ENCODE assay signal across 8 cellular contexts in the genomic region with DNA sequence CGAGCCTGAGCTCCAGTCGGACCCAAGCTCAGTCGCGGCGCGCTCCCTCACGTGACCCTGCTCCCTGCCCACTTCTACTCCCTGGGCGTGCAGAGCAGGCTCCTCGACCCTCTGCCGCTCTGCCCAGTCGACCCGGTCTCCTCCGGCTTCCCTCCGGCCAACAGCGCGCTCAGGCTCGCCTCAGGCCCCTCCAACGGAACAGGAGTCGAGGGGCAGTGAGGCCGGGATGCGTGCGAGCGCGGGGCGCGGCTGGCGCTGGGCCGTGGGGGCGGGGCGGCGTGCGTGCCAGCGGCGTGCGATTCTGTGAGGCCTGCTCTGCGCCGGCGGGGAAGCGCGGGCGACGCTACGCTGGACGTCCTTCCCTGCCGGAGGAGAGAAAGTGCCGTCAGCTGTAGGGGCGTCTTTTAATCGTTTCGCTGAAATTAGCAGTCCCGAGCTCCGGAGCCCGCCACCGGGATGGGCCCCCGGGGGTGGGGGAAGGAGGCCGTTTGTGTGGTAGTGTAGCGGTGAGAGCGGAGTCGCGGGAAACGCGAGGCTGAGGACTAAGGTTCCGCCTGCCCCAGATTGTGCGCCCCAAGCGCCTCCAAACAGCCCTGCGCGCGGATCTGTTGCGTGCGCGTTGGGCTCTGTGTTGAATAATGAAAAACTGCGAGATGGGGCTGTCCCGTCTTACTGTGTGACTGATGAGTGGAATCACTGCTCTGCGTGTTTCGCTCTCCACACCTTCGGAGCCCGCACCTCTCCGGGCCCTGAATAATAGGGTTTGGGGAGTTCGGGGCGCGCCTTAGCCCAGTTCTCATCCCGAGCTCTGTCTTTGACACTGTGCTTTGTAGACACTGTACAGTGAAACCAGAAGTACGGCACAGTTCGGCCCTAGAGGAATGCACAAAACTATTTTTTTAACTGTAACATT. TPM values are rescaled to one million over a fixed set of nuclear protein-coding genes. Genes with fewer than 3 reads are reported as not detected.
A peak's percentile ranks its signal among the peaks of the same experiment; 100 is the strongest.
DNase-seq lines count a peak whose midpoint lies in the region; ATAC-seq and TF ChIP-seq lines count a peak whose summit lies in the region.

A gene with protein sequence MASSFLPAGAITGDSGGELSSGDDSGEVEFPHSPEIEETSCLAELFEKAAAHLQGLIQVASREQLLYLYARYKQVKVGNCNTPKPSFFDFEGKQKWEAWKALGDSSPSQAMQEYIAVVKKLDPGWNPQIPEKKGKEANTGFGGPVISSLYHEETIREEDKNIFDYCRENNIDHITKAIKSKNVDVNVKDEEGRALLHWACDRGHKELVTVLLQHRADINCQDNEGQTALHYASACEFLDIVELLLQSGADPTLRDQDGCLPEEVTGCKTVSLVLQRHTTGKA (minus strand): TSS at position 217 of the 913 bp plus-strand sequence. CDS start 311 bp downstream, outside the sequence.

- H3K4me3 Mint-ChIP-seq in GM23338, result peak within 1 kb of the TSS; percentile 93
- H3K4me3 Mint-ChIP-seq in nephron progenitor cell, result peak within 1 kb of the TSS; percentile 98
- peak within 1 kb of the TSS; percentile 98 to 99 for H3K4me3 Mint-ChIP-seq in stimulated activated naive CD8-positive, alpha-beta T cell treated with anti-CD3 and anti-CD28 coated beads, Interleukin-15, amount 100 ng/mL, for 72 hours

- H3K27ac ChIP-seq in GM23338 (ENCODE audit: low read depth), result peak within 1 kb of the TSS; percentile 96

- H3F3A ChIP-seq in GM23338 (replicated peaks; ENCODE audit: low read depth), result peaks cover 7% of the 10 kb centered on the region; the same call in 1 of the 2 replicates

- peak within 1 kb of the TSS; percentile 97 for H3K4me2 ChIP-seq in GM23338

- peaks cover 27% of the 10 kb centered on the region for H3K36me3 Mint-ChIP-seq in GM23338 (ENCODE audit: low read depth)
- peaks cover 14% of the 10 kb centered on the region for H3K36me3 Mint-ChIP-seq in nephron progenitor cell (ENCODE audit: low read depth)

- H3K4me1 Mint-ChIP-seq in GM23338 (peaks cover 19% of the 10 kb centered on the region), nephron progenitor cell (peaks cover 32% of the 10 kb centered on the region)
- H3K4me1 Mint-ChIP-seq in stimulated activated naive CD8-positive, alpha-beta T cell treated with anti-CD3 and anti-CD28 coated beads, Interleukin-15, amount 100 ng/mL, for 72 hours, result peaks cover 36% of the 10 kb centered on the region

- H3K9me3 ChIP-seq in ES-I3 (ENCODE audit: control insufficient read depth, insufficient read depth, low read length), result no peaks in the 10 kb centered on the region

- H3K9ac ChIP-seq in ES-I3 (ENCODE audit: low read depth, low read length), result peak within 1 kb of the TSS; percentile 88

- peaks cover 43% of the 10 kb centered on the region for H3K79me2 ChIP-seq in GM23338 (replicated peaks; ENCODE audit: insufficient read depth)

- peak; percentile 75 for TF ChIP-seq POLR2A in Raji (IDR thresholded peaks at IDR 0.05; ENCODE audit: insufficient read depth, low read depth, low read length)

- peak within 1 kb of the TSS; percentile 86 for H3K4me3 ChIP-seq in GM23338
- H3K4me3 ChIP-seq in fibroblast of the aortic adventitia (ENCODE audit: low read depth, low read length), result peak within 1 kb of the TSS; percentile 97

- H3K9me2 ChIP-seq in GM23338 (ENCODE audit: insufficient read depth), result no peaks in the 10 kb centered on the region; the same call in 1 of the 2 replicates

- peak; percentile 90 for DNase-seq in GM23338 (ENCODE audit: low spot score)
- DNase-seq in Kasumi-1 (lab: John Stamatoyannopoulos, UW), result peak; percentile 89
- peak; percentile 81 for DNase-seq in activated T-helper 9 cell treated with anti-CD3 and anti-CD28 coated beads, Interleukin-2, amount 50 U/mL, for 16 hours (ENCODE audit: low read depth)
- DNase-seq in fibroblast of the aortic adventitia (ENCODE audit: low read depth), result peak; percentile 89
- DNase-seq in nephron progenitor cell, result peak; percentile 88
- DNase-seq in stimulated activated naive CD8-positive, alpha-beta T cell treated with anti-CD3 and anti-CD28 coated beads, Interleukin-15, amount 100 ng/mL, for 72 hours, result peak; percentile 91 to 92

- peaks cover 10% of the 10 kb centered on the region for H3K27me3 ChIP-seq in GM23338 (ENCODE audit: insufficient read depth)

- H2AFZ ChIP-seq in GM23338, result peak within 1 kb of the TSS; percentile 99

- TF ChIP-seq CTCF in GM23338 (conservative IDR thresholded peaks at IDR 0.05; ENCODE audit: low read depth in 2 of 2), result 0 out of 4 replicates have a peak, but pooled peaks of 1 of the 2 experiments have one; percentile 5
- peak; percentile 36 for TF ChIP-seq CTCF in fibroblast of the aortic adventitia (IDR thresholded peaks at IDR 0.05; ENCODE audit: insufficient read depth, low read length)
- no peak for TF ChIP-seq CTCF in nephron progenitor cell (IDR thresholded peaks at IDR 0.05)

- ATAC-seq in GM23338, result peak; percentile 88
- ATAC-seq in stimulated activated naive CD8-positive, alpha-beta T cell treated with anti-CD3 and anti-CD28 coated beads, Interleukin-15, amount 100 ng/mL, for 72 hours, result peak; percentile 95

- H3K27me3 Mint-ChIP-seq in GM23338 (ENCODE audit: insufficient read depth, low read depth, poor library complexity), result peaks cover 8% of the 10 kb centered on the region
- no peaks in the 10 kb centered on the region for H3K27me3 Mint-ChIP-seq in nephron progenitor cell (ENCODE audit: low read depth, poor library complexity)
- H3K27me3 Mint-ChIP-seq in stimulated activated naive CD8-positive, alpha-beta T cell treated with anti-CD3 and anti-CD28 coated beads, Interleukin-15, amount 100 ng/mL, for 72 hours, result no peaks in the 10 kb centered on the region

- no peaks in the 10 kb centered on the region for H4K20me1 ChIP-seq in GM23338 (replicated peaks; ENCODE audit: insufficient read depth)

- H3K27ac Mint-ChIP-seq in GM23338 (peak within 1 kb of the TSS; percentile 97), nephron progenitor cell (peak within 1 kb of the TSS; percentile 95)
- peak within 1 kb of the TSS; percentile 100 for H3K27ac Mint-ChIP-seq in stimulated activated naive CD8-positive, alpha-beta T cell treated with anti-CD3 and anti-CD28 coated beads, Interleukin-15, amount 100 ng/mL, for 72 hours

- H3K9me3 Mint-ChIP-seq in GM23338 (peaks cover 2% of the 10 kb centered on the region; the same call in 2 of the 3 replicates), nephron progenitor cell (peaks cover 5% of the 10 kb centered on the region)
- no peaks in the 10 kb centered on the region for H3K9me3 Mint-ChIP-seq in stimulated activated naive CD8-positive, alpha-beta T cell treated with anti-CD3 and anti-CD28 coated beads, Interleukin-15, amount 100 ng/mL, for 72 hours

- H3K36me3 ChIP-seq in ES-I3 (ENCODE audit: insufficient read depth, low read length) (no peaks in the 10 kb centered on the region), GM23338 (ENCODE audit: insufficient read depth) (no peaks in the 10 kb centered on the region)

- no peaks in the 10 kb centered on the region; the same call in 1 of the 2 replicates for H3K4me1 ChIP-seq in ES-I3 (ENCODE audit: insufficient read depth, low read length)
- peaks cover 12% of the 10 kb centered on the region for H3K4me1 ChIP-seq in GM23338 (ENCODE audit: insufficient read depth)

TF ChIP-seq in GM23338, 12 proteins besides CTCF, POLR2A, EP300 and RAD21 (continues in another document):
- peak; percentile 95 for TF ChIP-seq POLR2AphosphoS5 (IDR thresholded peaks at IDR 0.05; ENCODE audit: low read depth)
- TF ChIP-seq STAT1 (IDR thresholded peaks at IDR 0.05; ENCODE audit: unreplicated experiment), result no peak
- no peak for TF ChIP-seq ZNF114 (CRISPR knock-in tag; IDR thresholded peaks at IDR 0.05)
- TF ChIP-seq, protein P1, sequence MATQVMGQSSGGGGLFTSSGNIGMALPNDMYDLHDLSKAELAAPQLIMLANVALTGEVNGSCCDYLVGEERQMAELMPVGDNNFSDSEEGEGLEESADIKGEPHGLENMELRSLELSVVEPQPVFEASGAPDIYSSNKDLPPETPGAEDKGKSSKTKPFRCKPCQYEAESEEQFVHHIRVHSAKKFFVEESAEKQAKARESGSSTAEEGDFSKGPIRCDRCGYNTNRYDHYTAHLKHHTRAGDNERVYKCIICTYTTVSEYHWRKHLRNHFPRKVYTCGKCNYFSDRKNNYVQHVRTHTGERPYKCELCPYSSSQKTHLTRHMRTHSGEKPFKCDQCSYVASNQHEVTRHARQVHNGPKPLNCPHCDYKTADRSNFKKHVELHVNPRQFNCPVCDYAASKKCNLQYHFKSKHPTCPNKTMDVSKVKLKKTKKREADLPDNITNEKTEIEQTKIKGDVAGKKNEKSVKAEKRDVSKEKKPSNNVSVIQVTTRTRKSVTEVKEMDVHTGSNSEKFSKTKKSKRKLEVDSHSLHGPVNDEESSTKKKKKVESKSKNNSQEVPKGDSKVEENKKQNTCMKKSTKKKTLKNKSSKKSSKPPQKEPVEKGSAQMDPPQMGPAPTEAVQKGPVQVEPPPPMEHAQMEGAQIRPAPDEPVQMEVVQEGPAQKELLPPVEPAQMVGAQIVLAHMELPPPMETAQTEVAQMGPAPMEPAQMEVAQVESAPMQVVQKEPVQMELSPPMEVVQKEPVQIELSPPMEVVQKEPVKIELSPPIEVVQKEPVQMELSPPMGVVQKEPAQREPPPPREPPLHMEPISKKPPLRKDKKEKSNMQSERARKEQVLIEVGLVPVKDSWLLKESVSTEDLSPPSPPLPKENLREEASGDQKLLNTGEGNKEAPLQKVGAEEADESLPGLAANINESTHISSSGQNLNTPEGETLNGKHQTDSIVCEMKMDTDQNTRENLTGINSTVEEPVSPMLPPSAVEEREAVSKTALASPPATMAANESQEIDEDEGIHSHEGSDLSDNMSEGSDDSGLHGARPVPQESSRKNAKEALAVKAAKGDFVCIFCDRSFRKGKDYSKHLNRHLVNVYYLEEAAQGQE (IDR thresholded peaks at IDR 0.05; ENCODE audit: unreplicated experiment), result peak; percentile 25
- TF ChIP-seq NANOG (IDR thresholded peaks at IDR 0.05; ENCODE audit: borderline replicate concordance), result no peak
- TF ChIP-seq EZH2phosphoT487 (IDR thresholded peaks at IDR 0.05; ENCODE audit: unreplicated experiment), result no peak
- no peak for TF ChIP-seq ZNF331 (CRISPR knock-in tag; IDR thresholded peaks at IDR 0.05; ENCODE audit: low read depth)

RNA-seq across cellular contexts. Expression of the gene that starts here (rescaled TPM):
- total RNA-seq in GM23338 (2014; rRNA removed; shearing (Covaris generic)), result 65.9 and 75.7 TPM in 2 replicates
- polyA plus RNA-seq in GM23338 (2016; fragmentation: Nextera tagmentation; extraction: Ambion mirVana), result 88.8 and 91.5 TPM in 2 replicates
- 53.6 and 54.0 TPM in 2 replicates for total RNA-seq in fibroblast of the aortic adventitia (ENCODE audit: low replicate concordance)

Comparison
In these comparisons a context has a peak if more than half of its experiments do, and no peak if none do; other contexts are left out.
1. Peak in every context shown above with its lines: DNase-seq, ATAC-seq, H3K4me3 ChIP-seq and H3K27ac ChIP-seq.